In the genomic region with DNA sequence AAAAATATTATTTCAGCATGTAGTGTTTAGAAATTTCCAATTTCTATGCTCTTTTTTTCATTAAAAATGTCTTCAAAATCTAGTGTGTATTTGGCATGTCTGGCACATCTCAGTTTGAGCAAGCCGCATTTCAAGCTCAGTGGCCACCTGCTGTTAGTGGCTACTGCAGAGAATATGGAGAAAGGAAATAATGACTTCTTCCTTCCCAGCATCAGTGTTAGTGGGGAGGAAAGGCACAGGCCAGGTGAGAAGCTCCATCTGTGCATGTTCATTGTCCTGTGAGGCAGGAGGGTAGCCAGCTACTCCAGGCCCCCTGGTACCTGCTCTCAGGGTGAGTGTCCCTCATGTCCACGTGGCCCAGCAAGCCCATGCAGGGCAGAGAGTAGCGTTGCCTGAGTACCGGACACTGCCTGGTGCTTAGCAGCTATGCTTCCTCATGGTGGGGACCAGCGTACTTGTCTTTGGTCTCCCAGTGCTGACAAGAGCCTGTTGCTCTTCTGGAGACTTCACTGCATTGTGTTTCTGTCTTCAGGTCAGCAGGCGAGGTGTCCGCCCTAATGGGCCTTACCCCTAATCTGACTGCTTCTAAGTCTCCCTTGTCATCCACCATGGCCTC, we compare ENCODE assay signal across 22 cellular contexts.
"Had no signal": no experiment of that assay in that cellular context is flagged by ENCODE, and none has a peak within 500 bp of the region (broad histone marks: within the 10 kb centered on the region; RNA-seq: fewer than 3 reads in every experiment).

No MANE protein-coding gene starts in this region.

- ATAC-seq: foreskin keratinocyte; mucosa of descending colon; naive thymus-derived CD8-positive, alpha-beta T cell; right lobe of liver; stimulated activated naive B cell treated with anti-CD40 and anti-IgM and Interleukin-4, amounts not matched to agents 10 μg/mL and 1 μg/mL and 100 μg/mL, for 72 hours; stimulated activated naive CD8-positive, alpha-beta T cell treated with anti-CD3 and anti-CD28 coated beads, Interleukin-15, amount 100 ng/mL, for 72 hours had no signal

- FAIRE-seq: endothelial cell of umbilical vein, islet of Langerhans had no signal

- H3K9me3 ChIP-seq: colonic mucosa, mucosa of descending colon, prostate gland, right lobe of liver, spleen, thoracic aorta, transverse colon had no signal

- H3K4me1 Mint-ChIP-seq: naive thymus-derived CD8-positive, alpha-beta T cell had no signal

- H3K9me3 Mint-ChIP-seq: naive thymus-derived CD8-positive, alpha-beta T cell; stimulated activated naive B cell treated with anti-CD40 and anti-IgM and Interleukin-4, amounts not matched to agents 10 μg/mL and 1 μg/mL and 100 μg/mL, for 72 hours; stimulated activated naive CD8-positive, alpha-beta T cell treated with anti-CD3 and anti-CD28 coated beads, Interleukin-15, amount 100 ng/mL, for 72 hours had no signal

- H3K27ac ChIP-seq: colonic mucosa, foreskin keratinocyte, hepatocyte, parathyroid adenoma, prostate gland, right lobe of liver, spleen, thoracic aorta, transverse colon had no signal

- H3K27me3 ChIP-seq: colonic mucosa, foreskin keratinocyte, hepatocyte, right lobe of liver, transverse colon had no signal

- H2AFZ ChIP-seq: hepatocyte, parathyroid adenoma had no signal

- H3K4me2 ChIP-seq: hepatocyte had no signal

- DNase-seq: cerebellar nuclear complex; colonic mucosa; dermis blood vessel endothelial cell; erythroblast; foreskin keratinocyte; kidney glomerular epithelial cell; mucosa of descending colon; naive thymus-derived CD8-positive, alpha-beta T cell; right lobe of liver; spleen; stimulated activated CD4-positive, alpha-beta T cell treated with anti-CD3 and anti-CD28 coated beads, Interleukin-15, amount 100 ng/mL, for 24 hours; stimulated activated CD4-positive, alpha-beta T cell treated with anti-CD3 and anti-CD28 coated beads, Interleukin-1b, Interleukin-23, amount 100 ng/mL, for 48 hours; stimulated activated CD4-positive, alpha-beta T cell treated with anti-CD3 and anti-CD28 coated beads, Interleukin-4, amount 100 ng/mL, for 24 hours; stimulated activated naive B cell treated with anti-CD40 and anti-IgM and Interleukin-4, amounts not matched to agents 10 μg/mL and 1 μg/mL and 100 μg/mL, for 72 hours; stimulated activated naive CD8-positive, alpha-beta T cell treated with anti-CD3 and anti-CD28 coated beads, Interleukin-15, amount 100 ng/mL, for 72 hours; transverse colon had no signal

- H3K4me3 ChIP-seq: colonic mucosa, hepatocyte, mucosa of descending colon, prostate gland, right lobe of liver, spleen, thoracic aorta, transverse colon had no signal

- H3K4me3 Mint-ChIP-seq: naive thymus-derived CD8-positive, alpha-beta T cell; stimulated activated naive B cell treated with anti-CD40 and anti-IgM and Interleukin-4, amounts not matched to agents 10 μg/mL and 1 μg/mL and 100 μg/mL, for 72 hours; stimulated activated naive CD8-positive, alpha-beta T cell treated with anti-CD3 and anti-CD28 coated beads, Interleukin-15, amount 100 ng/mL, for 72 hours had no signal

- H3K9ac ChIP-seq: parathyroid adenoma had no signal

- H3K36me3 ChIP-seq: colonic mucosa, prostate gland, right lobe of liver, spleen, thoracic aorta, transverse colon had no signal

- H3K79me2 ChIP-seq: hepatocyte, parathyroid adenoma had no signal

- H3K4me1 ChIP-seq: colonic mucosa, foreskin keratinocyte, parathyroid adenoma, prostate gland, right lobe of liver, transverse colon had no signal

- H3K27ac Mint-ChIP-seq: naive thymus-derived CD8-positive, alpha-beta T cell; stimulated activated naive B cell treated with anti-CD40 and anti-IgM and Interleukin-4, amounts not matched to agents 10 μg/mL and 1 μg/mL and 100 μg/mL, for 72 hours had no signal

- H3K36me3 Mint-ChIP-seq: naive thymus-derived CD8-positive, alpha-beta T cell; stimulated activated naive B cell treated with anti-CD40 and anti-IgM and Interleukin-4, amounts not matched to agents 10 μg/mL and 1 μg/mL and 100 μg/mL, for 72 hours had no signal
